ENCODE assay signal across 1 cellular context in genomic region chr3:36989568-36989967, GRCh38.
TF ChIP-seq lines count a peak whose summit lies in the region.

No MANE protein-coding gene starts in this region.

TF ChIP-seq in K562, 482 proteins besides CTCF, POLR2A, EP300 and RAD21:
- TF ChIP-seq PRDM10 (IDR thresholded peaks at IDR 0.05; ENCODE audit: partially characterized antibody) = peak; percentile 70
- peak; percentile 20; the same call in 1 of the 2 replicates for TF ChIP-seq ZFX (CRISPR knock-in tag; IDR thresholded peaks at IDR 0.05)
- no peak for TF ChIP-seq CHAMP1 (IDR thresholded peaks at IDR 0.05)
